Comparison of ENCODE assay signal across 9 cellular contexts in genomic region chr10:60732240-60733188, GRCh38. TPM values are rescaled to one million over a fixed set of nuclear protein-coding genes. Genes with fewer than 3 reads are reported as not detected.
DNase-seq lines count a peak whose midpoint lies in the region; ATAC-seq and TF ChIP-seq lines count a peak whose summit lies in the region.
"Had no signal": no experiment of that assay in that cellular context is flagged by ENCODE, and none has a peak within 500 bp of the region (broad histone marks: within the 10 kb centered on the region; RNA-seq: fewer than 3 reads in every experiment).

No MANE protein-coding gene starts in this region.

- H3K9me3 ChIP-seq in colonic mucosa (no peaks in the 10 kb centered on the region), vagina (no peaks in the 10 kb centered on the region)

- no peak for TF ChIP-seq POLR2A in vagina (IDR thresholded peaks at IDR 0.05)

- H3K4me3 ChIP-seq in colonic mucosa = peak overlapping the region; percentile 64
- H3K4me3 ChIP-seq in vagina = peak overlapping the region; percentile 61
- H3K4me3 ChIP-seq: BLaER1 treated with 17β-estradiol and CSF1 and Interleukin-3, amounts not matched to agents 10 nM and 100 nM had no signal

- intact Hi-C loops in colonic mucosa (cut with DNase I) (no loop called here), vagina (cut with DNase I) (no loop called here)

- in situ Hi-C loops in G401 (cut with HindIII; ENCODE audit: low sequenced_read_pairs) = no loop called here

- H3K36me3 ChIP-seq in colonic mucosa (no peaks in the 10 kb centered on the region), vagina (no peaks in the 10 kb centered on the region)
- H3K36me3 ChIP-seq: BLaER1 treated with 17β-estradiol and CSF1 and Interleukin-3, amounts not matched to agents 10 nM and 100 nM had no signal

- peak overlapping the region; percentile 86 to 88 for H3K9ac ChIP-seq in colonic mucosa (ENCODE audit: low read depth in 2 of 2, low read length in 2 of 2)
- H3K9ac ChIP-seq: BLaER1 treated with 17β-estradiol and CSF1 and Interleukin-3, amounts not matched to agents 10 nM and 100 nM had no signal

- ATAC-seq in HG02885 (IDR thresholded peaks at IDR 0.05; ENCODE audit: poor library complexity, unreplicated experiment) = peak; percentile 27

- H3K4me1 ChIP-seq in colonic mucosa (no peaks in the 10 kb centered on the region), vagina (peaks cover 18% of the 10 kb centered on the region)

- H3K27me3 ChIP-seq in colonic mucosa (no peaks in the 10 kb centered on the region), vagina (no peaks in the 10 kb centered on the region)
- H3K27me3 ChIP-seq: BLaER1 treated with 17β-estradiol and CSF1 and Interleukin-3, amounts not matched to agents 10 nM and 100 nM had no signal

- DNase-seq in NCI-H1417 (lab: John Stamatoyannopoulos, UW) (peak in 2 of 3 experiments; percentile 66 to 74), NCI-H1417 treated with DMSO at 0.1 percent for 48 hours (lab: John Stamatoyannopoulos, UW) (no peak), SW480 (ENCODE audit: low spot score) (peak; percentile 45), colonic mucosa (peak; percentile 60), mucosa of gallbladder (ENCODE audit: low spot score) (peak; percentile 33), vagina (ENCODE audit: extremely low spot score in 2 of 2) (no peak), G401 (ENCODE audit: low spot score) (no peak)

- H3K27ac ChIP-seq in colonic mucosa = peak overlapping the region; percentile 71
- peak overlapping the region; percentile 81 for H3K27ac ChIP-seq in vagina
- H3K27ac ChIP-seq: BLaER1 treated with 17β-estradiol and CSF1 and Interleukin-3, amounts not matched to agents 10 nM and 100 nM had no signal

- no peak for TF ChIP-seq CTCF in colonic mucosa (IDR thresholded peaks at IDR 0.05)
- TF ChIP-seq CTCF in vagina (IDR thresholded peaks at IDR 0.05) = no peak

RNA-seq across cellular contexts. Expression of gene CDK1, which starts 45.8 kb away (rescaled TPM):
- 10 to 100 TPM; 16.5 to 53.8 TPM for total RNA-seq in colonic mucosa
- 3.9 TPM for total RNA-seq in mucosa of gallbladder
- 10.8 TPM for total RNA-seq in vagina
- 337 and 365 TPM in 2 replicates for total RNA-seq in G401 (2014; rRNA removed; shearing (Covaris generic))

Comparison
In these comparisons a context has a peak if more than half of its experiments do, and no peak if none do; other contexts are left out.
1. DNase-seq: peak in NCI-H1417 (2 of 3), SW480 (single experiment), colonic mucosa (single experiment) and mucosa of gallbladder (single experiment); none in NCI-H1417 treated with DMSO at 0.1 percent for 48 hours (single experiment), vagina (0 of 2) and G401 (single experiment).